ENCODE assay signal across 15 cellular contexts in the genomic region with DNA sequence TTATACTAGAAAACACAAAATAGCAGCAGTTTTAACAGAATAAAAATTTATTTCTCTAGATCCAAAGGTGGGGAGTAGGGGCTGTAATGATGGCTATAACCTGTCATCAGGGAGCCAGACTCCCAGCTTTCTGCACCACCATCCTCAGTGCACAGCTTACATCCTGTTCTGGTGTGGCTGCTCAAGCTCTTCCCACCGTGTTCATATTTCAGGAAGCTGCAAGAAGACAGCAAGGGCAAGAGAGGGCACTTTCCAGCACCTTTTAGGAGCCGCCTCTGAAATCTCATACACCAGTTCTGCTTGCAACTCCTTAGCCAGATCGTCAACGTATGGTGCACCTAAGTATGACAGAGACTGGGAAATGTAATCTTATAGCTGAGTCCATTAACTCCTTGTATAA.
A peak's percentile ranks its signal among the peaks of the same experiment; 100 is the strongest.
DNase-seq lines count a peak whose midpoint lies in the region; TF ChIP-seq lines count a peak whose summit lies in the region.
"Had no signal": no experiment of that assay in that cellular context is flagged by ENCODE, and none has a peak within 500 bp of the region (broad histone marks: within the 10 kb centered on the region; RNA-seq: fewer than 3 reads in every experiment).

No MANE protein-coding gene starts in this region.

- peaks cover 32% of the 10 kb centered on the region for H3K4me1 Mint-ChIP-seq in nephron progenitor cell
- no peaks in the 10 kb centered on the region for H3K4me1 Mint-ChIP-seq in activated CD4-positive, alpha-beta memory T cell treated with anti-CD3 and anti-CD28 coated beads, Interleukin-2, amount 10 ng/mL, durations not matched to agents 7 days and 5 days

- H3K27ac Mint-ChIP-seq in nephron progenitor cell = peak overlapping the region; percentile 66
- no peak overlapping the region for H3K27ac Mint-ChIP-seq in activated CD4-positive, alpha-beta memory T cell treated with anti-CD3 and anti-CD28 coated beads, Interleukin-2, amount 10 ng/mL, durations not matched to agents 7 days and 5 days
- H3K27ac Mint-ChIP-seq: CD4-positive, alpha-beta T cell had no signal

- POLR2A ChIA-PET in activated CD4-positive, alpha-beta memory T cell treated with anti-CD3 and anti-CD28 coated beads, Interleukin-2, amount 10 ng/mL, durations not matched to agents 7 days and 5 days (lab: Charles Lee) = no interaction called here

- TF ChIP-seq CTCF in nephron progenitor cell (IDR thresholded peaks at IDR 0.05) (no peak), brain microvascular endothelial cell (IDR thresholded peaks at IDR 0.05; ENCODE audit: low read depth, low read length, missing control alignments) (no peak)

- H3K36me3 ChIP-seq in brain microvascular endothelial cell (replicated peaks) = no peaks in the 10 kb centered on the region

- no peak overlapping the region for H3K27ac ChIP-seq in brain microvascular endothelial cell

- H3K4me3 ChIP-seq in brain microvascular endothelial cell (ENCODE audit: low read depth, low read length) = no peak overlapping the region

- in situ Hi-C loops in brain microvascular endothelial cell (cut with HindIII; ENCODE audit: low pct_ligation_motif_present, low sequenced_read_pairs) = no loop called here

- H3K4me3 Mint-ChIP-seq in nephron progenitor cell = no peak overlapping the region
- H3K4me3 Mint-ChIP-seq in activated CD4-positive, alpha-beta memory T cell treated with anti-CD3 and anti-CD28 coated beads, Interleukin-2, amount 10 ng/mL, durations not matched to agents 7 days and 5 days = no peak overlapping the region
- H3K4me3 Mint-ChIP-seq: CD4-positive, alpha-beta T cell had no signal

- CTCF ChIA-PET in activated CD4-positive, alpha-beta memory T cell treated with anti-CD3 and anti-CD28 coated beads, Interleukin-2, amount 10 ng/mL, durations not matched to agents 7 days and 5 days (lab: Charles Lee) = no interaction called here

- H3K36me3 Mint-ChIP-seq in nephron progenitor cell (ENCODE audit: low read depth) = peaks cover 7% of the 10 kb centered on the region
- H3K36me3 Mint-ChIP-seq in activated CD4-positive, alpha-beta memory T cell treated with anti-CD3 and anti-CD28 coated beads, Interleukin-2, amount 10 ng/mL, durations not matched to agents 7 days and 5 days (ENCODE audit: low read depth) = no peaks in the 10 kb centered on the region

- DNase-seq in DMS53 (lab: John Stamatoyannopoulos, UW) (peak; percentile 8), DMS53 treated with DMSO at 0.1 percent for 48 hours (lab: John Stamatoyannopoulos, UW; ENCODE audit: unreplicated experiment) (no peak), Kasumi-1 (lab: John Stamatoyannopoulos, UW) (peak; percentile 42 to 65), NCI-H69 (lab: John Stamatoyannopoulos, UW) (peak; percentile 38), nephron progenitor cell (peak; percentile 9), brain microvascular endothelial cell (no peak), NCI-H446 (lab: John Stamatoyannopoulos, UW) (no peak)
- no peak for DNase-seq in activated CD4-positive, alpha-beta memory T cell treated with anti-CD3 and anti-CD28 coated beads, Interleukin-2, amount 10 ng/mL, durations not matched to agents 7 days and 5 days
- DNase-seq: 8988T; Caco-2; CD4-positive, alpha-beta T cell; NCI-H1930; NCI-H2227 treated with DMSO at 0.1 percent for 48 hours; SHP77 treated with DMSO at 0.1 percent for 48 hours; SK-N-SH had no signal

- H3K27me3 Mint-ChIP-seq in nephron progenitor cell (ENCODE audit: low read depth, poor library complexity) = peaks cover 3% of the 10 kb centered on the region
- no peaks in the 10 kb centered on the region for H3K27me3 Mint-ChIP-seq in activated CD4-positive, alpha-beta memory T cell treated with anti-CD3 and anti-CD28 coated beads, Interleukin-2, amount 10 ng/mL, durations not matched to agents 7 days and 5 days
- H3K27me3 Mint-ChIP-seq: CD4-positive, alpha-beta T cell had no signal

- H3K9me3 Mint-ChIP-seq in nephron progenitor cell = peaks cover 20% of the 10 kb centered on the region
- H3K9me3 Mint-ChIP-seq in activated CD4-positive, alpha-beta memory T cell treated with anti-CD3 and anti-CD28 coated beads, Interleukin-2, amount 10 ng/mL, durations not matched to agents 7 days and 5 days = no peaks in the 10 kb centered on the region
- H3K9me3 Mint-ChIP-seq: CD4-positive, alpha-beta T cell had no signal

- no peaks in the 10 kb centered on the region for H3K27me3 ChIP-seq in brain microvascular endothelial cell (replicated peaks)

Comparison
In these comparisons a context has a peak if more than half of its experiments do, and no peak if none do; other contexts are left out.
1. DNase-seq: peak in DMS53 (single experiment), Kasumi-1 (2 of 2), NCI-H69 (single experiment) and nephron progenitor cell (single experiment); none in DMS53 treated with DMSO at 0.1 percent for 48 hours (single experiment), brain microvascular endothelial cell (single experiment), activated CD4-positive, alpha-beta memory T cell treated with anti-CD3 and anti-CD28 coated beads, Interleukin-2, amount 10 ng/mL, durations not matched to agents 7 days and 5 days (single experiment) and NCI-H446 (0 of 2).